In genomic region chr21:35291963-35292627, GRCh38 we compare ENCODE assay signal across 17 cellular contexts.
A peak's percentile ranks its signal among the peaks of the same experiment; 100 is the strongest.
DNase-seq lines count a peak whose midpoint lies in the region; FAIRE-seq and TF ChIP-seq lines count a peak whose summit lies in the region.
"Had no signal": no experiment of that assay in that cellular context is flagged by ENCODE, and none has a peak within 500 bp of the region (broad histone marks: within the 10 kb centered on the region; RNA-seq: fewer than 3 reads in every experiment).

No MANE protein-coding gene starts in this region.

- H3K4me3 ChIP-seq in SJSA1, result no peak overlapping the region
- H3K4me3 ChIP-seq: prostate gland had no signal

- H3K4me1 ChIP-seq in SJSA1 (replicated peaks), result peaks cover 19% of the 10 kb centered on the region
- H3K4me1 ChIP-seq: prostate gland had no signal

- no peaks in the 10 kb centered on the region for H3K27me3 ChIP-seq in SJSA1 (replicated peaks)

- peak overlapping the region; percentile 47 for H3K27ac ChIP-seq in SJSA1
- H3K27ac ChIP-seq: KMS-11, prostate gland had no signal

- H3K36me3 ChIP-seq in SJSA1, result no peaks in the 10 kb centered on the region
- H3K36me3 ChIP-seq: prostate gland had no signal

- H3K9me3 ChIP-seq in SJSA1 (replicated peaks), result peaks cover 2% of the 10 kb centered on the region; the same call in 1 of the 2 replicates
- H3K9me3 ChIP-seq: prostate gland had no signal

- FAIRE-seq in frontal cortex (lab: Jason Lieb, UNC), result no peak

- TF ChIP-seq CTCF in AG09319 (IDR thresholded peaks at IDR 0.05; ENCODE audit: low read depth, low read length), result no peak

- DNase-seq in AG09319 (ENCODE audit: extremely low read depth, low read depth), result peak; percentile 5
- DNase-seq in H4 (ENCODE audit: low spot score), result peak; percentile 24
- DNase-seq in SJSA1 (ENCODE audit: low read depth in 1 of 2, low spot score in 2 of 2), result peak in 1 of 2 experiments; percentile 70
- DNase-seq in hepatic stellate cell (ENCODE audit: low spot score), result peak; percentile 9
- no peak for DNase-seq in NK-92 (lab: John Stamatoyannopoulos, UW; ENCODE audit: unreplicated experiment)
- DNase-seq in T-helper 9 cell, result no peak
- no peak for DNase-seq in SHP77 (lab: John Stamatoyannopoulos, UW)
- no peak for DNase-seq in frontal cortex (ENCODE audit: low spot score in 2 of 2)
- DNase-seq: activated CD4-positive, alpha-beta T cell treated with anti-CD3 and anti-CD28 coated beads for 36 hours; activated T-cell treated with anti-CD3 and anti-CD28 coated beads, Interleukin-2, amount 50 U/mL, for 4 hours; effector CD4-positive, alpha-beta T cell; GOT3; NCI-H2171 treated with DMSO at 0.1 percent for 48 hours; stimulated activated CD4-positive, alpha-beta T cell treated with anti-CD3 and anti-CD28 coated beads, Interleukin-2, amount 100 ng/mL, for 24 hours; T-helper 17 cell had no signal

Comparison
In these comparisons a context has a peak if more than half of its experiments do, and no peak if none do; other contexts are left out.
1. DNase-seq: peak in AG09319 (single experiment), H4 (single experiment) and hepatic stellate cell (single experiment); none in NK-92 (single experiment), T-helper 9 cell (single experiment), SHP77 (0 of 2) and frontal cortex (0 of 2).